14 cellular contexts compared by ENCODE assay signal in genomic region chr1:7521803-7522202, GRCh38.
"Had no signal": no experiment of that assay in that cellular context is flagged by ENCODE, and none has a peak within 500 bp of the region (broad histone marks: within the 10 kb centered on the region; RNA-seq: fewer than 3 reads in every experiment).

No MANE protein-coding gene starts in this region.

- DNase-seq: activated CD4-positive, alpha-beta T cell treated with anti-CD3 and anti-CD28 coated beads, Interleukin-2, amount 50 U/mL, for 1 hour; activated T-cell treated with anti-CD3 and anti-CD28 coated beads for 4 hours; amniotic stem cell; cerebellar nuclear complex; endodermal cell; erythroblast; islet precursor cell; left lung; naive B cell; stimulated activated CD4-positive, alpha-beta T cell treated with anti-CD3 and anti-CD28 coated beads, Interleukin-4, amount 100 ng/mL, for 1 hour; stimulated activated CD8-positive, alpha-beta memory T cell treated with anti-CD3 and anti-CD28 coated beads, Interleukin-4, amount 100 ng/mL, for 48 hours had no signal

- H3K27ac ChIP-seq: left lung, neutrophil, thoracic aorta had no signal

- H3K4me3 ChIP-seq: left lung, thoracic aorta had no signal

- H3K9me3 ChIP-seq: left lung, neutrophil, thoracic aorta had no signal

- H3K27me3 ChIP-seq: left lung, neutrophil had no signal

- H3K4me1 ChIP-seq: left lung had no signal

- H3K36me3 ChIP-seq: left lung, neutrophil, thoracic aorta had no signal

- ATAC-seq: activated naive CD4-positive, alpha-beta T cell treated with anti-CD3 and anti-CD28 coated beads, Interleukin-2, amount 50 U/mL, for 72 hours; left lung had no signal
